ENCODE assay signal across 1 cellular context in the genomic region with DNA sequence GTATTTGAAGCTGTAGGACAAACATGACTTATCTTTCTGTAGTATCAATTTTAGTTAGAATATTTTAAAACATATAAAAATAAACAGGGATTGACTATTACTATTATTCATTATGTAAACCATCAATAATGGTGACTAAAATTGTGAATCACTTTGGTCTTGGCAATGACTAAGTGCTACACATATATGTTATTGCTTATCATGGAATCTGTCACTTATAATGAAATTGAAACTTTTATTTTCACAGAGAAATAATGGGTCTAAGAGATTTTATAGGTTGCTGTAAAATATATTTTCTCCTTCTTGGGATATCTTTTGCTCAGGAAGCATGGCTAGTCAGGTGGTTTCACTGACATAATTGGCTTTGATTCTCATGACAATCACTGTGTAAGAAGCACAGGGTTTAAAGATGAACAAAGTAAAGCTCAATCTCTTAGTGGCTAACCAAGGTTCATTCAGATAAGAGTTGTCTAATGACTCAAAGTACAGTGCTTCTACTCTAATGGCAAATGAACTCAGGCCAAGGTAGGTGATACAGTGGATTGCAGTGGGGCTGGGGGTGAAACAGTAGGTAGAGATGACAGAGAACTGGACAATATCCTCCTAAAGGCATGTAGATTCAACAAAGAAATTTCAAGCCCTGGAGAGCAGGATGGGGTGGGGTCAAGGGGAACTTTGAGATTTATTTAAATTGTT.
TF ChIP-seq lines count a peak whose summit lies in the region.

No MANE protein-coding gene starts in this region.

TF ChIP-seq in GM23338, 12 proteins besides CTCF, POLR2A, EP300 and RAD21 (continued from another document):
- TF ChIP-seq, protein P1, sequence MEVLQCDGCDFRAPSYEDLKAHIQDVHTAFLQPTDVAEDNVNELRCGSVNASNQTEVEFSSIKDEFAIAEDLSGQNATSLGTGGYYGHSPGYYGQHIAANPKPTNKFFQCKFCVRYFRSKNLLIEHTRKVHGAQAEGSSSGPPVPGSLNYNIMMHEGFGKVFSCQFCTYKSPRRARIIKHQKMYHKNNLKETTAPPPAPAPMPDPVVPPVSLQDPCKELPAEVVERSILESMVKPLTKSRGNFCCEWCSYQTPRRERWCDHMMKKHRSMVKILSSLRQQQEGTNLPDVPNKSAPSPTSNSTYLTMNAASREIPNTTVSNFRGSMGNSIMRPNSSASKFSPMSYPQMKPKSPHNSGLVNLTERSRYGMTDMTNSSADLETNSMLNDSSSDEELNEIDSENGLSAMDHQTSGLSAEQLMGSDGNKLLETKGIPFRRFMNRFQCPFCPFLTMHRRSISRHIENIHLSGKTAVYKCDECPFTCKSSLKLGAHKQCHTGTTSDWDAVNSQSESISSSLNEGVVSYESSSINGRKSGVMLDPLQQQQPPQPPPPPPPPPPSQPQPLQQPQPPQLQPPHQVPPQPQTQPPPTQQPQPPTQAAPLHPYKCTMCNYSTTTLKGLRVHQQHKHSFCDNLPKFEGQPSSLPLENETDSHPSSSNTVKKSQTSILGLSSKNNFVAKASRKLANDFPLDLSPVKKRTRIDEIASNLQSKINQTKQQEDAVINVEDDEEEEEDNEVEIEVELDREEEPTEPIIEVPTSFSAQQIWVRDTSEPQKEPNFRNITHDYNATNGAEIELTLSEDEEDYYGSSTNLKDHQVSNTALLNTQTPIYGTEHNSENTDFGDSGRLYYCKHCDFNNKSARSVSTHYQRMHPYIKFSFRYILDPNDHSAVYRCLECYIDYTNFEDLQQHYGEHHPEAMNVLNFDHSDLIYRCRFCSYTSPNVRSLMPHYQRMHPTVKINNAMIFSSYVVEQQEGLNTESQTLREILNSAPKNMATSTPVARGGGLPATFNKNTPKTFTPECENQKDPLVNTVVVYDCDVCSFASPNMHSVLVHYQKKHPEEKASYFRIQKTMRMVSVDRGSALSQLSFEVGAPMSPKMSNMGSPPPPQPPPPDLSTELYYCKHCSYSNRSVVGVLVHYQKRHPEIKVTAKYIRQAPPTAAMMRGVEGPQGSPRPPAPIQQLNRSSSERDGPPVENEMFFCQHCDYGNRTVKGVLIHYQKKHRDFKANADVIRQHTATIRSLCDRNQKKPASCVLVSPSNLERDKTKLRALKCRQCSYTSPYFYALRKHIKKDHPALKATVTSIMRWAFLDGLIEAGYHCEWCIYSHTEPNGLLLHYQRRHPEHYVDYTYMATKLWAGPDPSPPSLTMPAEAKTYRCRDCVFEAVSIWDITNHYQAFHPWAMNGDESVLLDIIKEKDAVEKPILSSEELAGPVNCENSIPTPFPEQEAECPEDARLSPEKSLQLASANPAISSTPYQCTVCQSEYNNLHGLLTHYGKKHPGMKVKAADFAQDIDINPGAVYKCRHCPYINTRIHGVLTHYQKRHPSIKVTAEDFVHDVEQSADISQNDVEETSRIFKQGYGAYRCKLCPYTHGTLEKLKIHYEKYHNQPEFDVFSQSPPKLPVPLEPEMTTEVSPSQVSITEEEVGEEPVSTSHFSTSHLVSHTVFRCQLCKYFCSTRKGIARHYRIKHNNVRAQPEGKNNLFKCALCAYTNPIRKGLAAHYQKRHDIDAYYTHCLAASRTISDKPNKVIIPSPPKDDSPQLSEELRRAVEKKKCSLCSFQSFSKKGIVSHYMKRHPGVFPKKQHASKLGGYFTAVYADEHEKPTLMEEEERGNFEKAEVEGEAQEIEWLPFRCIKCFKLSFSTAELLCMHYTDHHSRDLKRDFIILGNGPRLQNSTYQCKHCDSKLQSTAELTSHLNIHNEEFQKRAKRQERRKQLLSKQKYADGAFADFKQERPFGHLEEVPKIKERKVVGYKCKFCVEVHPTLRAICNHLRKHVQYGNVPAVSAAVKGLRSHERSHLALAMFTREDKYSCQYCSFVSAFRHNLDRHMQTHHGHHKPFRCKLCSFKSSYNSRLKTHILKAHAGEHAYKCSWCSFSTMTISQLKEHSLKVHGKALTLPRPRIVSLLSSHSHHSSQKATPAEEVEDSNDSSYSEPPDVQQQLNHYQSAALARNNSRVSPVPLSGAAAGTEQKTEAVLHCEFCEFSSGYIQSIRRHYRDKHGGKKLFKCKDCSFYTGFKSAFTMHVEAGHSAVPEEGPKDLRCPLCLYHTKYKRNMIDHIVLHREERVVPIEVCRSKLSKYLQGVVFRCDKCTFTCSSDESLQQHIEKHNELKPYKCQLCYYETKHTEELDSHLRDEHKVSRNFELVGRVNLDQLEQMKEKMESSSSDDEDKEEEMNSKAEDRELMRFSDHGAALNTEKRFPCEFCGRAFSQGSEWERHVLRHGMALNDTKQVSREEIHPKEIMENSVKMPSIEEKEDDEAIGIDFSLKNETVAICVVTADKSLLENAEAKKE (CRISPR knock-in tag; IDR thresholded peaks at IDR 0.05) = no peak
